Comparison of ENCODE assay signal across 16 cellular contexts in the genomic region with DNA sequence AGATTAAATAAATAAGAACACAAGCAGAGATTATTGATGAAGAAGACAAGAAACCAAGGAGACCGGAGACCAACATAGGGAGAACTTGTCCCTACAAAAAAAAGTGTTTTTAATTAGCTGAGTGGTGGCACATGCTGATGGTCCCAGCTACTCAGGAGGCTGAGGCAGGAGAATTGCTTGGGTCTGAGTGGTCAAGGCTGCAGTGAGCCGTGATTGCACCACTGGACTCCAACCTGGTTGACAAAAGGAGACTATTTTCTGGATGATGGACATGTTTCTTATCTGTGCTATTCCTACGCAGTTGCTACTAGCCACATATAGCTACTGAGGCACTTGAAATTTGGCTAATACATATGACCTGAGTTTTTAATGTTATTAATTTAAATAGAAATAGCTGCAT.
"Had no signal": no experiment of that assay in that cellular context is flagged by ENCODE, and none has a peak within 500 bp of the region (broad histone marks: within the 10 kb centered on the region; RNA-seq: fewer than 3 reads in every experiment).

No MANE protein-coding gene starts in this region.

- H3K27me3 Mint-ChIP-seq: naive thymus-derived CD4-positive, alpha-beta T cell had no signal

- H3K9me3 ChIP-seq: colonic mucosa, heart left ventricle, neutrophil, sigmoid colon, testis, transverse colon had no signal

- H3K4me3 Mint-ChIP-seq: endodermal cell; naive thymus-derived CD4-positive, alpha-beta T cell had no signal

- DNase-seq: colonic mucosa; dermis blood vessel endothelial cell; effector CD4-positive, alpha-beta T cell; endodermal cell; foreskin melanocyte; heart left ventricle; hippocampal formation; left colon; naive thymus-derived CD4-positive, alpha-beta T cell; sigmoid colon; stimulated activated CD4-positive, alpha-beta T cell treated with anti-CD3 and anti-CD28 coated beads, Interleukin-2, amount 100 ng/mL, for 24 hours; stimulated activated naive CD4-positive, alpha-beta T cell treated with Interleukin-2 at 50 U/mL for 16 hours; testis; transverse colon had no signal

- ATAC-seq: heart left ventricle; naive thymus-derived CD4-positive, alpha-beta T cell had no signal

- H3K27me3 ChIP-seq: colonic mucosa, heart left ventricle, neutrophil, sigmoid colon, testis, transverse colon had no signal

- H3K4me1 ChIP-seq: testis had no signal

- H3K4me3 ChIP-seq: colonic mucosa, heart left ventricle, sigmoid colon, skin epidermis, testis, transverse colon had no signal

- H3K9me3 Mint-ChIP-seq: endodermal cell; naive thymus-derived CD4-positive, alpha-beta T cell had no signal

- H3K27ac ChIP-seq: colonic mucosa, heart left ventricle, neutrophil, sigmoid colon, skin epidermis, transverse colon had no signal
